2 cellular contexts compared by ENCODE assay signal in the genomic region with DNA sequence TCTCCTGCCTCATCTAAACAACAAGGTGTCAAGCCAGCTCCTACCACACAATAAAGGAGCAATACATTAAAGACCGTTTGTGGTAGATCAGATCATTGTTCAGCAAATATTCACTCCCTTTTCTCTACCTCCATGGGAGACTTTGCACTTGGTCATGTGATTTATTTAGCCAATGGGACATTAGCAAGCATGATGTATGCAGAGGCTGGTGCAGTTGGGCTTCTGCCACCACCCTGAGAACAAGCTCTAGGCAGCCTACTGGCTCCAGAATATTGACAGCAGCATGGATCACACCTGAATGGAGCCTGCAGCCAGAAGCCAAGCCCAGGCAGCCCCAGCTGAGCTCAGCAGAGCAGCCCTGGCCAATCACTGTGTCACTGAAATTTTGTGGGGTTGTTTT.
TF ChIP-seq lines count a peak whose summit lies in the region.

No MANE protein-coding gene starts in this region.

TF ChIP-seq in HCT116, 20 proteins besides CTCF, POLR2A, EP300 and RAD21 (continued from another document):
- TF ChIP-seq, protein P1, sequence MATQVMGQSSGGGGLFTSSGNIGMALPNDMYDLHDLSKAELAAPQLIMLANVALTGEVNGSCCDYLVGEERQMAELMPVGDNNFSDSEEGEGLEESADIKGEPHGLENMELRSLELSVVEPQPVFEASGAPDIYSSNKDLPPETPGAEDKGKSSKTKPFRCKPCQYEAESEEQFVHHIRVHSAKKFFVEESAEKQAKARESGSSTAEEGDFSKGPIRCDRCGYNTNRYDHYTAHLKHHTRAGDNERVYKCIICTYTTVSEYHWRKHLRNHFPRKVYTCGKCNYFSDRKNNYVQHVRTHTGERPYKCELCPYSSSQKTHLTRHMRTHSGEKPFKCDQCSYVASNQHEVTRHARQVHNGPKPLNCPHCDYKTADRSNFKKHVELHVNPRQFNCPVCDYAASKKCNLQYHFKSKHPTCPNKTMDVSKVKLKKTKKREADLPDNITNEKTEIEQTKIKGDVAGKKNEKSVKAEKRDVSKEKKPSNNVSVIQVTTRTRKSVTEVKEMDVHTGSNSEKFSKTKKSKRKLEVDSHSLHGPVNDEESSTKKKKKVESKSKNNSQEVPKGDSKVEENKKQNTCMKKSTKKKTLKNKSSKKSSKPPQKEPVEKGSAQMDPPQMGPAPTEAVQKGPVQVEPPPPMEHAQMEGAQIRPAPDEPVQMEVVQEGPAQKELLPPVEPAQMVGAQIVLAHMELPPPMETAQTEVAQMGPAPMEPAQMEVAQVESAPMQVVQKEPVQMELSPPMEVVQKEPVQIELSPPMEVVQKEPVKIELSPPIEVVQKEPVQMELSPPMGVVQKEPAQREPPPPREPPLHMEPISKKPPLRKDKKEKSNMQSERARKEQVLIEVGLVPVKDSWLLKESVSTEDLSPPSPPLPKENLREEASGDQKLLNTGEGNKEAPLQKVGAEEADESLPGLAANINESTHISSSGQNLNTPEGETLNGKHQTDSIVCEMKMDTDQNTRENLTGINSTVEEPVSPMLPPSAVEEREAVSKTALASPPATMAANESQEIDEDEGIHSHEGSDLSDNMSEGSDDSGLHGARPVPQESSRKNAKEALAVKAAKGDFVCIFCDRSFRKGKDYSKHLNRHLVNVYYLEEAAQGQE (IDR thresholded peaks at IDR 0.05; ENCODE audit: low read depth), result no peak
TF ChIP-seq in HCT116: peak in this region for 0.

TF ChIP-seq in K562, 482 proteins besides CTCF, POLR2A, EP300 and RAD21:
- TF ChIP-seq, protein P2, sequence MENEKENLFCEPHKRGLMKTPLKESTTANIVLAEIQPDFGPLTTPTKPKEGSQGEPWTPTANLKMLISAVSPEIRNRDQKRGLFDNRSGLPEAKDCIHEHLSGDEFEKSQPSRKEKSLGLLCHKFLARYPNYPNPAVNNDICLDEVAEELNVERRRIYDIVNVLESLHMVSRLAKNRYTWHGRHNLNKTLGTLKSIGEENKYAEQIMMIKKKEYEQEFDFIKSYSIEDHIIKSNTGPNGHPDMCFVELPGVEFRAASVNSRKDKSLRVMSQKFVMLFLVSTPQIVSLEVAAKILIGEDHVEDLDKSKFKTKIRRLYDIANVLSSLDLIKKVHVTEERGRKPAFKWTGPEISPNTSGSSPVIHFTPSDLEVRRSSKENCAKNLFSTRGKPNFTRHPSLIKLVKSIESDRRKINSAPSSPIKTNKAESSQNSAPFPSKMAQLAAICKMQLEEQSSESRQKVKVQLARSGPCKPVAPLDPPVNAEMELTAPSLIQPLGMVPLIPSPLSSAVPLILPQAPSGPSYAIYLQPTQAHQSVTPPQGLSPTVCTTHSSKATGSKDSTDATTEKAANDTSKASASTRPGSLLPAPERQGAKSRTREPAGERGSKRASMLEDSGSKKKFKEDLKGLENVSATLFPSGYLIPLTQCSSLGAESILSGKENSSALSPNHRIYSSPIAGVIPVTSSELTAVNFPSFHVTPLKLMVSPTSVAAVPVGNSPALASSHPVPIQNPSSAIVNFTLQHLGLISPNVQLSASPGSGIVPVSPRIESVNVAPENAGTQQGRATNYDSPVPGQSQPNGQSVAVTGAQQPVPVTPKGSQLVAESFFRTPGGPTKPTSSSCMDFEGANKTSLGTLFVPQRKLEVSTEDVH (IDR thresholded peaks at IDR 0.05; ENCODE audit: low read depth, partially characterized antibody), result no peak
- TF ChIP-seq, protein P3, sequence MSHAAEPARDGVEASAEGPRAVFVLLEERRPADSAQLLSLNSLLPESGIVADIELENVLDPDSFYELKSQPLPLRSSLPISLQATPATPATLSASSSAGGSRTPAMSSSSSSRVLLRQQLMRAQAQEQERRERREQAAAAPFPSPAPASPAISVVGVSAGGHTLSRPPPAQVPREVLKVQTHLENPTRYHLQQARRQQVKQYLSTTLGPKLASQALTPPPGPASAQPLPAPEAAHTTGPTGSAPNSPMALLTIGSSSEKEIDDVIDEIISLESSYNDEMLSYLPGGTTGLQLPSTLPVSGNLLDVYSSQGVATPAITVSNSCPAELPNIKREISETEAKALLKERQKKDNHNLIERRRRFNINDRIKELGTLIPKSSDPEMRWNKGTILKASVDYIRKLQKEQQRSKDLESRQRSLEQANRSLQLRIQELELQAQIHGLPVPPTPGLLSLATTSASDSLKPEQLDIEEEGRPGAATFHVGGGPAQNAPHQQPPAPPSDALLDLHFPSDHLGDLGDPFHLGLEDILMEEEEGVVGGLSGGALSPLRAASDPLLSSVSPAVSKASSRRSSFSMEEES (CRISPR knock-in tag; IDR thresholded peaks at IDR 0.05), result peak; percentile 53
